In the genomic region with DNA sequence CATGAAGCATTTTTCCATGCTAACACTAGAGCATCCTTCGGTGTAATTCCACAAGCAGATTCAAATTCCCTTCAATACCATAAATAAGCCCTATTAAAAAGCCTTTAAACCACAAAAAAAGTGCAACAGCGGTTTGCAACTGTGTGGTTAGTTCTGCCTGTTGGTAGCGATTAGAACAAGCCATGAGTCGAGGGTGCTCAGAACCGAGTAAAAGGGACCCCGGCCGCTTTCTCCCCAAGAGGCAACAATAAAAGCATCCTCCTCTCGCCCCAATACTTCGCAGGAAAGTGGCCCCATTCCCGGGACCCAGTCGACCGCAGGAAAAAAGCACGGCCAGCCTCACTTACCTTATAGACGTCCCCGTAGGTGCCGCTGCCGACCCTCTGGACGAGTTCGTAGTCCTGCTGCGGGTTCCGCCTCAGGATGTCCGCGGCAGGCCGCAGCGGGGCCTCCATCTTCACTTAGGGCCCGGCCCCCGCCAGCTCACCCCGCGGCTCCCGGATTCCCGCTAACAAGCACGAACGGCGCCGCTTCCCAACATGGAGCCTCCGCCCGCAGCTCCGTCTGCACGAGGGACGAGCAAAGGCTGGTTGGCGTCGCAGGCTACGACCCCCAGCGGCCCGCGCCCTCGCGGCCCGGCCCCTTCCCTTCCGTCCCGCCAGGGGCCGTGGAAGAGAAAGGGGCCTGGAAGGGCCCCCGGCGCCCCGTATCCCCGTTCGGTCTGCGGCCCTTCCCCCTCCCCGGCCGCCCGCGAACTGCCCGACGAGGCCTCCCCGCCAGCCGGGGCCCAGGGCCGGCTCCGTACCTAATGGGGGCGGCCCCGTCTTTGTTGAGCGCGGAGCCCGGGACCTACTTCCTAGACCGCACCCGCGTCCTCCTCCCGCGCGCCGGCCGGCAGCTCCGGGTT, we compare ENCODE assay signal across 8 cellular contexts. TPM values are rescaled to one million over a fixed set of nuclear protein-coding genes. Genes with fewer than 3 reads are reported as not detected.
DNase-seq lines count a peak whose midpoint lies in the region; ATAC-seq and TF ChIP-seq lines count a peak whose summit lies in the region.

No MANE protein-coding gene starts in this region.

- ATAC-seq in GM18867 (IDR thresholded peaks at IDR 0.05; ENCODE audit: unreplicated experiment) (peak; percentile 20), HG03066 (IDR thresholded peaks at IDR 0.05; ENCODE audit: low read depth, unreplicated experiment) (peak; percentile 22), Right ventricle myocardium superior (ENCODE audit: poor library complexity) (peak; percentile 60)
- ATAC-seq in activated naive CD4-positive, alpha-beta T cell treated with anti-CD3 and anti-CD28 coated beads, Interleukin-2, amount 50 U/mL, for 72 hours, result peak; percentile 7 to 38

- H3K9me3 Mint-ChIP-seq in activated naive CD4-positive, alpha-beta T cell treated with anti-CD3 and anti-CD28 coated beads, Interleukin-2, amount 50 U/mL, for 72 hours, result peaks cover 0 to 9% of the 10 kb centered on the region in 2 donors
- H3K9me3 Mint-ChIP-seq in osteocyte (ENCODE audit: unreplicated experiment), result no peaks in the 10 kb centered on the region

- H3K4me3 Mint-ChIP-seq in osteocyte (ENCODE audit: unreplicated experiment), result peak overlapping the region; percentile 94

- no peaks in the 10 kb centered on the region for H3K27me3 ChIP-seq in BLaER1

- no peaks in the 10 kb centered on the region for H3K27me3 Mint-ChIP-seq in osteocyte (ENCODE audit: unreplicated experiment)

- H3K4me1 ChIP-seq in BLaER1, result peaks cover 51% of the 10 kb centered on the region

- H3K9me3 ChIP-seq in BLaER1, result peaks cover 4% of the 10 kb centered on the region; the same call in 1 of the 2 replicates

- H3K36me3 Mint-ChIP-seq in activated naive CD4-positive, alpha-beta T cell treated with anti-CD3 and anti-CD28 coated beads, Interleukin-2, amount 50 U/mL, for 72 hours, result peaks cover 6% of the 10 kb centered on the region in 2 donors
- H3K36me3 Mint-ChIP-seq in osteocyte (ENCODE audit: unreplicated experiment), result no peaks in the 10 kb centered on the region

- H4K20me1 ChIP-seq in BLaER1, result peaks cover 51% of the 10 kb centered on the region

- peak overlapping the region; percentile 88 for H3K4me3 ChIP-seq in BLaER1

- intact Hi-C loops in Right ventricle myocardium superior (cut with DNase I), result loop anchor here (2.0 kb wide), 1 partner anchor 219 kb away; a partner anchor contains a TSS

- peak overlapping the region; percentile 80 for H3K4me2 ChIP-seq in BLaER1

- peak overlapping the region; percentile 93 for H3K9ac ChIP-seq in BLaER1

- peak overlapping the region; percentile 61 to 81 for H3K27ac Mint-ChIP-seq in activated naive CD4-positive, alpha-beta T cell treated with anti-CD3 and anti-CD28 coated beads, Interleukin-2, amount 50 U/mL, for 72 hours
- peak overlapping the region; percentile 96 for H3K27ac Mint-ChIP-seq in osteocyte (ENCODE audit: unreplicated experiment)

- no peak for TF ChIP-seq CTCF in osteocyte (IDR thresholded peaks at IDR 0.05)

- peaks cover 4% of the 10 kb centered on the region; the same call in 1 of the 2 replicates for H3K36me3 ChIP-seq in BLaER1

- peak overlapping the region; percentile 97 for H3K27ac ChIP-seq in BLaER1

- peaks cover 47% of the 10 kb centered on the region for H3K4me1 Mint-ChIP-seq in osteocyte (ENCODE audit: unreplicated experiment)

- DNase-seq in NCI-H526 treated with DMSO at 0.1 percent for 48 hours (lab: John Stamatoyannopoulos, UW) (peak; percentile 18), Right ventricle myocardium superior (peak; percentile 70), osteocyte (ENCODE audit: extremely low spot score, unreplicated experiment) (no peak), GOT3 (lab: John Stamatoyannopoulos, UW) (no peak)
- peak; percentile 32 to 64 for DNase-seq in activated naive CD4-positive, alpha-beta T cell treated with anti-CD3 and anti-CD28 coated beads, Interleukin-2, amount 50 U/mL, for 72 hours (ENCODE audit: low spot score in 2 of 2)

RNA-seq across cellular contexts. Expression of a gene that starts 0.5 kb away (rescaled TPM):
- 10 to 100 TPM; 16.8 to 17.8 TPM for total RNA-seq in activated naive CD4-positive, alpha-beta T cell treated with anti-CD3 and anti-CD28 coated beads, Interleukin-2, amount 50 U/mL, for 72 hours
- total RNA-seq in Right ventricle myocardium superior (13.9 TPM), osteocyte (113 and 123 TPM in 2 replicates)

RNA-seq across cellular contexts. Expression of a gene that starts 28.1 kb away (rescaled TPM):
- 1 to 10 TPM; 1.3 to 1.6 TPM for total RNA-seq in activated naive CD4-positive, alpha-beta T cell treated with anti-CD3 and anti-CD28 coated beads, Interleukin-2, amount 50 U/mL, for 72 hours
- total RNA-seq in Right ventricle myocardium superior, result 0.89 TPM
- 7.4 and 10.0 TPM in 2 replicates for total RNA-seq in osteocyte

Comparison
In these comparisons a context has a peak if more than half of its experiments do, and no peak if none do; other contexts are left out.
1. DNase-seq: peak in NCI-H526 treated with DMSO at 0.1 percent for 48 hours (single experiment), activated naive CD4-positive, alpha-beta T cell treated with anti-CD3 and anti-CD28 coated beads, Interleukin-2, amount 50 U/mL, for 72 hours (2 of 2) and Right ventricle myocardium superior (single experiment); none in osteocyte (single experiment) and GOT3 (single experiment).
2. Peak in every context shown above with its lines, with median percentiles within 50 percentile points of each other: ATAC-seq.